ENCODE assay signal across 8 cellular contexts in the genomic region with DNA sequence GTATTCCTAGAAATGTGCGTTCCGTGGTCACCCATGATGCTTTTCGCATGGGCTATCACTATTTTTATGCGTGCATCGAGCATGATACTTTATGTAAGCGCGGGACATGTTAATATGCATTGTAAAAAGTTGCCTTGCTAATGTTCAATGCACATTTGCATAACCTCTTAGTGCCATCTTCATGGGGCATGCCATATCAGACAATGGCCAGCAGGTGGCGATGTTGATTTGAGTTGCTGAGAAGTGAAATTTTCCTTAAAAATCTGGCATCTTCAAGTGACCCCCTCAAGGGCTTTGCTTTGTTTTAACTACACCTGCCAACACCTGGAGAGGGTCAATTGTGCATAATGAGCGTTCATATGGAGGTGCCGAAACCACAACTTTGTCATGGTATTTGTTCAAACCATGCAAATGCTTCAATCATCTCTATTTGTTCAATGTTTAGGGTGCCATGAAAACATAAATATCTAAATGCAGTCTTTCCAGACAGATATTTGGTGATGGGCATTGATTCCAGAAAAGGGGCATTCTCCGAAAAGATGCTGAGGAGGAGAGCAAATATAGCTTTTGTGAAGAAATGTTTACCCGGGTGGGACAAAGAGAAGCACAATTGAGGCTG.
DNase-seq lines count a peak whose midpoint lies in the region; ATAC-seq, FAIRE-seq and TF ChIP-seq lines count a peak whose summit lies in the region.

No MANE protein-coding gene starts in this region.

- H3K56ac ChIP-seq in H1 (replicated peaks; ENCODE audit: insufficient read length, low read depth, low read length), result no peak overlapping the region

- TF ChIP-seq CTCF in LNCAP (IDR thresholded peaks at IDR 0.05) (peak; percentile 63), H1 (IDR thresholded peaks at IDR 0.05; ENCODE audit: control extremely low read depth in 1 of 3, insufficient read depth in 1 of 3, low read depth in 1 of 3, low read length in 3 of 3) (peak in 2 of 3 experiments; percentile 46 to 66; a peak in 3 of 4 replicates), thoracic aorta (IDR thresholded peaks at IDR 0.05) (peak; percentile 74)

- peak; percentile 74 for ATAC-seq in GM18858 (IDR thresholded peaks at IDR 0.05; ENCODE audit: unreplicated experiment)
- ATAC-seq in thoracic aorta (ENCODE audit: insufficient number of reproducible peaks, low FRiP score, low read depth), result no peak
- no peak for ATAC-seq in HG02981 (IDR thresholded peaks at IDR 0.05; ENCODE audit: unreplicated experiment)

- POLR2A ChIA-PET in H1 (lab: Charles Lee; ENCODE audit: partially characterized antibody), result no interaction called here

- no peak overlapping the region for H3K18ac ChIP-seq in H1 (ENCODE audit: extremely low read depth, low read length)

- WGBS in H1 (ENCODE audit: extremely low coverage in 1 of 2, insufficient coverage in 1 of 2, insufficient read length in 1 of 2, insufficient replicate concordance in 2 of 2, low coverage in 1 of 2, low lambda C conversion rate in 2 of 2, missing lambda C conversion rate in 1 of 2), 2 experiments, result 48% methylated on average over 9 of the region's 12 CpGs; no CpG with 5 or more reads in 1 of the 2 experiments

- no peak overlapping the region for H2AK5ac ChIP-seq in H1 (ENCODE audit: low read depth, low read length)

- no peaks in the 10 kb centered on the region for H3K23me2 ChIP-seq in H1 (ENCODE audit: low read depth, low read length)

- no peak for TF ChIP-seq POLR2A in H1 (IDR thresholded peaks at IDR 0.05; ENCODE audit: control extremely low read depth in 1 of 2, low read depth in 2 of 2, low read length in 2 of 2)

- H2BK5ac ChIP-seq in H1 (ENCODE audit: low read depth, low read length), result no peak overlapping the region

- H4K8ac ChIP-seq in H1 (ENCODE audit: extremely low read depth, insufficient read depth, low read length), result no peak overlapping the region

- H3K27ac ChIP-seq in H1 (ENCODE audit: low read depth, low read length) (no peak overlapping the region), thoracic aorta (no peak overlapping the region)

- no peak overlapping the region for H2BK15ac ChIP-seq in H1 (ENCODE audit: low read length)

- H4K20me1 ChIP-seq in H1 (replicated peaks in 1 of 2; ENCODE audit: control insufficient read depth in 1 of 2, insufficient read depth in 2 of 2, low read length in 2 of 2), result no peaks in the 10 kb centered on the region

- DNase-seq in CD1c-positive myeloid dendritic cell (ENCODE audit: extremely low spot score), result peak; percentile 53
- DNase-seq in activated CD4-positive, CD25-positive, alpha-beta regulatory T cell treated with anti-CD3 and anti-CD28 coated beads, Interleukin-2, amount 50 U/mL, for 72 hours, result peak; percentile 33
- peak in 1 of 2 experiments; percentile 52 for DNase-seq in H1 (ENCODE audit: low read depth in 1 of 2, low spot score in 2 of 2)
- DNase-seq in midbrain (lab: John Stamatoyannopoulos, UW), result peak; percentile 51
- DNase-seq in thoracic aorta (ENCODE audit: low spot score), result no peak

- H3K9me3 ChIP-seq in H1 (ENCODE audit: insufficient read depth in 2 of 2, low read depth in 1 of 2, low read length in 1 of 2) (no peaks in the 10 kb centered on the region), thoracic aorta (no peaks in the 10 kb centered on the region)

- TF ChIP-seq EP300 in H1 (IDR thresholded peaks at IDR 0.05; ENCODE audit: borderline replicate concordance in 1 of 2, low read depth in 2 of 2, low read length in 2 of 2), result no peak

- no peak overlapping the region for H3K9ac ChIP-seq in H1 (replicated peaks in 1 of 4; ENCODE audit: extremely low read depth in 1 of 4, low read depth in 3 of 4, low read length in 3 of 4)

- H3K4me1 ChIP-seq in H1 (replicated peaks in 1 of 4; ENCODE audit: control insufficient read depth in 3 of 4, insufficient read depth in 4 of 4, low read length in 3 of 4) (no peaks in the 10 kb centered on the region), thoracic aorta (ENCODE audit: control insufficient read depth in 1 of 2, low read depth in 2 of 2) (no peaks in the 10 kb centered on the region)

- no peak overlapping the region for H4K91ac ChIP-seq in H1 (replicated peaks; ENCODE audit: insufficient read length, low read length)

- no peaks in the 10 kb centered on the region for H3K79me2 ChIP-seq in H1 (ENCODE audit: control insufficient read depth in 1 of 2, insufficient read depth in 2 of 2, low read length in 2 of 2)

- no peak overlapping the region for H3K23ac ChIP-seq in H1 (ENCODE audit: insufficient read length)

- no peak overlapping the region for H2AFZ ChIP-seq in H1 (ENCODE audit: low read length)

- no peak overlapping the region for H2BK20ac ChIP-seq in H1 (ENCODE audit: low read length)

- H3K27me3 ChIP-seq in H1 (replicated peaks in 1 of 4; ENCODE audit: control insufficient read depth in 3 of 4, extremely low read depth in 1 of 4, insufficient read depth in 3 of 4, low read length in 3 of 4), result no peaks in the 10 kb centered on the region
- H3K27me3 ChIP-seq in thoracic aorta (replicated peaks; ENCODE audit: insufficient read depth), result no peaks in the 10 kb centered on the region

- H3K4ac ChIP-seq in H1 (replicated peaks; ENCODE audit: insufficient read length, low read depth, low read length), result no peak overlapping the region

- H4K5ac ChIP-seq in H1 (ENCODE audit: insufficient read length, low read depth, low read length), result no peak overlapping the region

- TF ChIP-seq RAD21 in H1 (IDR thresholded peaks at IDR 0.05 in 1 of 2, conservative IDR thresholded peaks at IDR 0.05 in 1 of 2; ENCODE audit: low read depth in 2 of 2, low read length in 2 of 2), result peak; percentile 72 to 79

- peak; percentile 73 for FAIRE-seq in H1 (lab: Jason Lieb, UNC)

- H3K4me2 ChIP-seq in H1 (ENCODE audit: insufficient read depth in 1 of 2, low read depth in 2 of 2, low read length in 2 of 2), result no peak overlapping the region

- H2BK120ac ChIP-seq in H1 (replicated peaks; ENCODE audit: low read depth, low read length), result no peak overlapping the region

- H3K4me3 ChIP-seq in H1 (ENCODE audit: extremely low read depth in 1 of 4, insufficient read depth in 2 of 4, low read depth in 3 of 4, low read length in 4 of 4) (no peak overlapping the region), thoracic aorta (no peak overlapping the region)

- H2BK12ac ChIP-seq in H1 (ENCODE audit: low read depth, low read length), result no peak overlapping the region

- no peak overlapping the region for H3K14ac ChIP-seq in H1 (ENCODE audit: insufficient read length)

- H3K36me3 ChIP-seq in H1 (ENCODE audit: control insufficient read depth in 2 of 4, insufficient read depth in 4 of 4, low read length in 3 of 4), result no peaks in the 10 kb centered on the region
- H3K36me3 ChIP-seq in thoracic aorta, result no peaks in the 10 kb centered on the region

- H3K79me1 ChIP-seq in H1 (ENCODE audit: low read depth, low read length), result no peaks in the 10 kb centered on the region

- CTCF ChIA-PET in H1 (lab: Charles Lee; ENCODE audit: partially characterized antibody), result interaction anchor here (0.9 to 1.6 kb wide), 4 partner anchors 13 to 277 kb away, joined by 3 to 4 read pairs (median 3); no protein-coding TSS in a partner anchor

TF ChIP-seq in H1, 55 proteins besides CTCF, POLR2A, EP300 and RAD21:
- TF ChIP-seq RXRA (IDR thresholded peaks at IDR 0.05; ENCODE audit: insufficient read depth, low read depth, low read length), result no peak
- no peak for TF ChIP-seq SUZ12 (IDR thresholded peaks at IDR 0.05; ENCODE audit: low read length)
- TF ChIP-seq CBX5 (IDR thresholded peaks at IDR 0.05; ENCODE audit: low read depth, low read length), result no peak
- no peak for TF ChIP-seq BACH1 (IDR thresholded peaks at IDR 0.05; ENCODE audit: low read length)
- no peak for TF ChIP-seq RNF2 (IDR thresholded peaks at IDR 0.05; ENCODE audit: borderline replicate concordance, low read depth, low read length, missing control alignments, poor library complexity, severe bottlenecking)
- no peak for TF ChIP-seq BRCA1 (IDR thresholded peaks at IDR 0.05; ENCODE audit: low read depth, low read length)
